ENCODE assay signal across 10 cellular contexts in the genomic region with DNA sequence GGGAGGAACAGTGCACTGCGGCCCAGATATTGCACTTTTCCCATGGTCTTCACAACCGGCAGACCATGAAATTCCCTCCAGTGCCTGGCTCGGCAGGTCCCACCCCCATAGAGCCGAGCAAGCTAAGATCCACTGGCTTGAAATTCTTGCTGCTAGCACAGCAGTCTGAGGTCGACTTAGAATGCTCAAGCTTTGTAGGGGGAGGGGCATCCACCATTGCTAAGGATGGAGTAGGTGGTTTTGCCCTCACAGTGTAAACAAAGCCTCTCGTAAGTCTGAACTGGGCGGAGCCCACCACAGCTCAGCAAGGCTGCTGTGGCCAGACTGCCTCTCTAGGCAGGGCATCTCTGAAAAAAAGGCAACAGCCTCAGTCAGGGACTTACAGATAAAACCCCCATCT.
DNase-seq lines count a peak whose midpoint lies in the region; ATAC-seq and TF ChIP-seq lines count a peak whose summit lies in the region.
"Had no signal": no experiment of that assay in that cellular context is flagged by ENCODE, and none has a peak within 500 bp of the region (broad histone marks: within the 10 kb centered on the region; RNA-seq: fewer than 3 reads in every experiment).

No MANE protein-coding gene starts in this region.

- no peaks in the 10 kb centered on the region for H3K36me3 Mint-ChIP-seq in MCF 10A (ENCODE audit: insufficient read depth, unreplicated experiment)

- no peak for TF ChIP-seq CTCF in MCF 10A (IDR thresholded peaks at IDR 0.05; ENCODE audit: unreplicated experiment)

- no peak overlapping the region for H3K4me3 Mint-ChIP-seq in MCF 10A (ENCODE audit: unreplicated experiment)
- H3K4me3 Mint-ChIP-seq: activated T-cell treated with anti-CD3 and anti-CD28 coated beads, Interleukin-2, amount 50 U/mL, for 4 hours; B cell had no signal

- POLR2A ChIA-PET in MCF 10A (lab: Yijun Ruan, JAX), result no interaction called here

- peaks cover 21% of the 10 kb centered on the region for H3K9me3 Mint-ChIP-seq in MCF 10A (ENCODE audit: unreplicated experiment)

- peaks cover 14% of the 10 kb centered on the region for H3K4me1 Mint-ChIP-seq in MCF 10A (ENCODE audit: insufficient read depth, unreplicated experiment)
- H3K4me1 Mint-ChIP-seq: B cell had no signal

- CTCF ChIA-PET in MCF 10A (lab: Yijun Ruan, JAX), result no interaction called here

- no peak for ATAC-seq in HG03571 (IDR thresholded peaks at IDR 0.05; ENCODE audit: unreplicated experiment)
- ATAC-seq: activated T-cell treated with anti-CD3 and anti-CD28 coated beads, Interleukin-2, amount 50 U/mL, for 4 hours had no signal

- no peaks in the 10 kb centered on the region for H3K27me3 Mint-ChIP-seq in MCF 10A (ENCODE audit: insufficient read depth, unreplicated experiment)

- no peak overlapping the region for H3K27ac Mint-ChIP-seq in MCF 10A (ENCODE audit: low read depth, unreplicated experiment)
- H3K27ac Mint-ChIP-seq: B cell had no signal

- DNase-seq in ELF-1 (ENCODE audit: low read depth, low spot score), result peak; percentile 88
- DNase-seq in NCI-H510A treated with DMSO at 0.1 percent for 48 hours (lab: John Stamatoyannopoulos, UW), result peak; percentile 29
- DNase-seq in ecto neural progenitor cell (ENCODE audit: low spot score), result peak; percentile 69
- peak; percentile 47 for DNase-seq in myocyte (ENCODE audit: low read depth)
- DNase-seq in NOMO-1 treated with dmso at 0.1 percent for 144 hours (lab: John Stamatoyannopoulos, UW; ENCODE audit: unreplicated experiment), result no peak
- DNase-seq in activated CD4-positive, alpha-beta T cell treated with anti-CD3 and anti-CD28 coated beads for 4 hours, result no peak
- no peak for DNase-seq in MCF 10A (ENCODE audit: unreplicated experiment)
- DNase-seq: activated T-cell treated with anti-CD3 and anti-CD28 coated beads, Interleukin-2, amount 50 U/mL, for 4 hours had no signal

- no TSS peak for BruUV-seq in MCF 10A (replicated peaks; lab: Mats Ljungman, UMichigan)

- intact Hi-C loops in MCF 10A (cut with micrococcal nuclease), result no loop called here

Comparison
In these comparisons a context has a peak if more than half of its experiments do, and no peak if none do; other contexts are left out.
1. DNase-seq: peak in ELF-1 (single experiment), NCI-H510A treated with DMSO at 0.1 percent for 48 hours (single experiment), ecto neural progenitor cell (single experiment) and myocyte (single experiment); none in NOMO-1 treated with dmso at 0.1 percent for 144 hours (single experiment), activated CD4-positive, alpha-beta T cell treated with anti-CD3 and anti-CD28 coated beads for 4 hours (0 of 2) and MCF 10A (single experiment).